In the genomic region with DNA sequence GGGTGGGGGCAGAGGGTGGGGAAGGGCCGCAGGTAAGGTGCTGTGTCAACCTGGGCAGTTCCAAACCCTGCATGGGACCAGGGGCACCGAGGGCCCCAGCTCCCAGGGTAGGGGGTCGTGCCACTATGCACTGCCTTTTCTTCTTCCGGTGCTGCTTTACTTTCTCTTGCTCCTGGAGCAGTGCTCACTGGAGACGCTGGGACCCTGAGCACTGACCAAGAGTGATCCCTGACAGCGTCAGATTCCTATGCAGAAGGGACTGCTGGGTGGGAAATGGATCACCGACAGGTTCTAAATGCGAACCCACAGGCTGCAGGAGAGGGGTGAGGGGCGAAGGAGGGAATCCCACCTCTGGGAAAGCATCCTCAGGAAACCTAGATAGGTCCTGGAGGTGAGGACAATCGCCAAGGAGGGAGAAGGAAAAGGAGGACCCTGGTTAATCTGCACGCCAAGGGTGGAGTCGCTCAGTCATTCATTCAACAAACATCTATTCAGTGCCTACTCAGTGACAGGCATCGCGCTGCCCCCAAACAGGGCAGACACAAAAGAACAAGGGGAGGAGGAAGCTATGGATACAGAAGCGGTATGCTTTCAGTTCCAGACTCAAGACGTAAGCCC, we compare ENCODE assay signal across 8 cellular contexts.
A peak's percentile ranks its signal among the peaks of the same experiment; 100 is the strongest.
DNase-seq lines count a peak whose midpoint lies in the region; ATAC-seq and TF ChIP-seq lines count a peak whose summit lies in the region.

No MANE protein-coding gene starts in this region.

- no peak for TF ChIP-seq CTCF in testis (IDR thresholded peaks at IDR 0.05)

- H3K36me3 Mint-ChIP-seq in activated naive CD4-positive, alpha-beta T cell treated with anti-CD3 and anti-CD28 coated beads for 36 hours (ENCODE audit: low read depth) = no peaks in the 10 kb centered on the region
- H3K36me3 Mint-ChIP-seq in activated T-helper 1 cell treated with anti-CD3 and anti-CD28 coated beads, Interleukin-12 subunit alpha, Interleukin-12 subunit beta, Interleukin-2, Interleukin-4 antibody, amounts not matched to agents 30 ng/mL and 10 ng/mL and 1 ng/mL, durations not matched to agents 14 hours and 24 hours and 36 hours (ENCODE audit: low read depth) = no peaks in the 10 kb centered on the region

- 24 to 25% methylated on average over 16 of the region's 16 CpGs for WGBS in testis, 2 donors

- H3K9me3 ChIP-seq in iPS-18a (ENCODE audit: control insufficient read depth, low read depth, low read length) (no peaks in the 10 kb centered on the region), testis (no peaks in the 10 kb centered on the region)

- CTCF ChIA-PET in activated naive CD4-positive, alpha-beta T cell treated with anti-CD3 and anti-CD28 coated beads for 36 hours (lab: Charles Lee) = no interaction called here

- H3K27me3 Mint-ChIP-seq in activated naive CD4-positive, alpha-beta T cell treated with anti-CD3 and anti-CD28 coated beads for 36 hours (ENCODE audit: low read depth) = peaks cover 44% of the 10 kb centered on the region
- H3K27me3 Mint-ChIP-seq in activated T-helper 1 cell treated with anti-CD3 and anti-CD28 coated beads, Interleukin-12 subunit alpha, Interleukin-12 subunit beta, Interleukin-2, Interleukin-4 antibody, amounts not matched to agents 30 ng/mL and 10 ng/mL and 1 ng/mL, durations not matched to agents 14 hours and 24 hours and 36 hours (ENCODE audit: insufficient read depth) = peaks cover 46% of the 10 kb centered on the region

- peaks cover 21% of the 10 kb centered on the region for H3K4me1 Mint-ChIP-seq in activated naive CD4-positive, alpha-beta T cell treated with anti-CD3 and anti-CD28 coated beads for 36 hours (ENCODE audit: low read depth)
- peaks cover 45% of the 10 kb centered on the region for H3K4me1 Mint-ChIP-seq in activated T-helper 1 cell treated with anti-CD3 and anti-CD28 coated beads, Interleukin-12 subunit alpha, Interleukin-12 subunit beta, Interleukin-2, Interleukin-4 antibody, amounts not matched to agents 30 ng/mL and 10 ng/mL and 1 ng/mL, durations not matched to agents 14 hours and 24 hours and 36 hours (ENCODE audit: low read depth)

- H3K27ac Mint-ChIP-seq in activated naive CD4-positive, alpha-beta T cell treated with anti-CD3 and anti-CD28 coated beads for 36 hours = no peak overlapping the region
- peak overlapping the region; percentile 31 for H3K27ac Mint-ChIP-seq in activated T-helper 1 cell treated with anti-CD3 and anti-CD28 coated beads, Interleukin-12 subunit alpha, Interleukin-12 subunit beta, Interleukin-2, Interleukin-4 antibody, amounts not matched to agents 30 ng/mL and 10 ng/mL and 1 ng/mL, durations not matched to agents 14 hours and 24 hours and 36 hours

- no peak for TF ChIP-seq POLR2A in testis (IDR thresholded peaks at IDR 0.05)

- no peak for DNase-seq in activated naive CD4-positive, alpha-beta T cell treated with anti-CD3 and anti-CD28 coated beads for 36 hours
- DNase-seq in activated naive CD4-positive, alpha-beta T cell treated with anti-CD3 and anti-CD28 coated beads, Interleukin-2, amount 50 U/mL, for 16 hours = no peak
- DNase-seq in activated T-helper 1 cell treated with anti-CD3 and anti-CD28 coated beads, Interleukin-12 subunit alpha, Interleukin-12 subunit beta, Interleukin-2, Interleukin-4 antibody, amounts not matched to agents 30 ng/mL and 10 ng/mL and 1 ng/mL, durations not matched to agents 14 hours and 24 hours and 36 hours (ENCODE audit: low spot score) = no peak
- DNase-seq in testis (no peak), NCI-H82 (lab: John Stamatoyannopoulos, UW) (no peak)
- DNase-seq in stimulated activated CD4-positive, alpha-beta T cell treated with anti-CD3 and anti-CD28 coated beads, Interleukin-4, amount 100 ng/mL, for 4 hours = no peak

- no peak overlapping the region for H3K27ac ChIP-seq in iPS-18a (ENCODE audit: low read length)
- no peak overlapping the region for H3K27ac ChIP-seq in testis

- H3K9me3 Mint-ChIP-seq in activated naive CD4-positive, alpha-beta T cell treated with anti-CD3 and anti-CD28 coated beads for 36 hours = no peaks in the 10 kb centered on the region
- H3K9me3 Mint-ChIP-seq in activated T-helper 1 cell treated with anti-CD3 and anti-CD28 coated beads, Interleukin-12 subunit alpha, Interleukin-12 subunit beta, Interleukin-2, Interleukin-4 antibody, amounts not matched to agents 30 ng/mL and 10 ng/mL and 1 ng/mL, durations not matched to agents 14 hours and 24 hours and 36 hours = no peaks in the 10 kb centered on the region

- H3K4me3 ChIP-seq in iPS-18a (ENCODE audit: low read length) (peak overlapping the region; percentile 80), testis (peak overlapping the region; percentile 51 to 72)

- H3K27me3 ChIP-seq in iPS-18a (ENCODE audit: control insufficient read depth, insufficient read depth, low read length) (peaks cover 41% of the 10 kb centered on the region), testis (no peaks in the 10 kb centered on the region)

- no peak for ATAC-seq in HG03039 (IDR thresholded peaks at IDR 0.05; ENCODE audit: unreplicated experiment)

- H3K9ac ChIP-seq in iPS-18a (ENCODE audit: low read length) = no peak overlapping the region

- H3K36me3 ChIP-seq in iPS-18a (ENCODE audit: control insufficient read depth, low read depth, low read length) (no peaks in the 10 kb centered on the region), testis (ENCODE audit: low read depth, missing control alignments) (no peaks in the 10 kb centered on the region)

- intact Hi-C loops in activated naive CD4-positive, alpha-beta T cell treated with anti-CD3 and anti-CD28 coated beads for 36 hours (cut with micrococcal nuclease) = no loop called here
- intact Hi-C loops in activated T-helper 1 cell treated with anti-CD3 and anti-CD28 coated beads, Interleukin-12 subunit alpha, Interleukin-12 subunit beta, Interleukin-2, Interleukin-4 antibody, amounts not matched to agents 30 ng/mL and 10 ng/mL and 1 ng/mL, durations not matched to agents 14 hours and 24 hours and 36 hours (cut with micrococcal nuclease) = loop anchor here (5.0 to 10.0 kb wide), 3 partner anchors 134 to 641 kb away; a partner anchor contains a TSS
- intact Hi-C loops in testis (cut with DNase I; ENCODE audit: low total_unique reads) = no loop called here

- H3K4me3 Mint-ChIP-seq in activated naive CD4-positive, alpha-beta T cell treated with anti-CD3 and anti-CD28 coated beads for 36 hours = peak overlapping the region; percentile 56
- peak overlapping the region; percentile 88 for H3K4me3 Mint-ChIP-seq in activated T-helper 1 cell treated with anti-CD3 and anti-CD28 coated beads, Interleukin-12 subunit alpha, Interleukin-12 subunit beta, Interleukin-2, Interleukin-4 antibody, amounts not matched to agents 30 ng/mL and 10 ng/mL and 1 ng/mL, durations not matched to agents 14 hours and 24 hours and 36 hours

- H3K4me1 ChIP-seq in iPS-18a (ENCODE audit: control insufficient read depth, low read depth, low read length) (peaks cover 15% of the 10 kb centered on the region), testis (peaks cover 4% of the 10 kb centered on the region)
